ENCODE assay signal across 9 cellular contexts in genomic region chr17:41324180-41325075, GRCh38. TPM values are rescaled to one million over a fixed set of nuclear protein-coding genes. Genes with fewer than 3 reads are reported as not detected.
DNase-seq lines count a peak whose midpoint lies in the region; ATAC-seq and TF ChIP-seq lines count a peak whose summit lies in the region.
"Had no signal": no experiment of that assay in that cellular context is flagged by ENCODE, and none has a peak within 500 bp of the region (broad histone marks: within the 10 kb centered on the region; RNA-seq: fewer than 3 reads in every experiment).

No MANE protein-coding gene starts in this region.

- no peak for TF ChIP-seq CTCF in CD8-positive, alpha-beta T cell (IDR thresholded peaks at IDR 0.05)
- TF ChIP-seq CTCF in HCT116 (IDR thresholded peaks at IDR 0.05 in 2 of 3, conservative IDR thresholded peaks at IDR 0.05 in 1 of 3; ENCODE audit: borderline replicate concordance in 1 of 3, insufficient read depth in 1 of 3, low read depth in 2 of 3, low read length in 2 of 3): peak; percentile 49 to 73 (median 49); a peak in 5 of 6 replicates
- TF ChIP-seq CTCF in activated CD8-positive, alpha-beta T cell treated with anti-CD3 and anti-CD28 coated beads for 36 hours (IDR thresholded peaks at IDR 0.05): peak; percentile 25

- H3K36me3 Mint-ChIP-seq in CD8-positive, alpha-beta T cell: no peaks in the 10 kb centered on the region
- no peaks in the 10 kb centered on the region for H3K36me3 Mint-ChIP-seq in activated CD8-positive, alpha-beta T cell treated with anti-CD3 and anti-CD28 coated beads for 36 hours (ENCODE audit: low read depth)
- no peaks in the 10 kb centered on the region for H3K36me3 Mint-ChIP-seq in activated T-cell treated with anti-CD3 and anti-CD28 coated beads, Interleukin-2, amount 50 U/mL, for 24 hours (ENCODE audit: low read depth)

- intact Hi-C loops in CD8-positive, alpha-beta T cell (cut with DNase I, micrococcal nuclease): no loop called here
- intact Hi-C loops in HCT116 (cut with micrococcal nuclease): loop anchor here (2.0 to 10.0 kb wide), 5 partner anchors 172 to 700 kb away; no protein-coding TSS in a partner anchor
- intact Hi-C loops in activated CD8-positive, alpha-beta T cell treated with anti-CD3 and anti-CD28 coated beads for 36 hours (cut with micrococcal nuclease): no loop called here

- no peak for TF ChIP-seq POLR2A in HCT116 (IDR thresholded peaks at IDR 0.05; ENCODE audit: borderline replicate concordance, extremely low read depth, insufficient read depth, insufficient read length)

- peak; percentile 69 for TF ChIP-seq RAD21 in HCT116 (IDR thresholded peaks at IDR 0.05; ENCODE audit: low read depth)

- RAD21 ChIA-PET in HCT116 (lab: Charles Lee; ENCODE audit: low non-redundant PET in 1 of 2, low total read pairs in 2 of 2, uncharacterized antibody in 2 of 2, unreplicated experiment in 2 of 2): no interaction called here

- H3K4me2 ChIP-seq in HCT116 (ENCODE audit: low read length): peak overlapping the region; percentile 43; the same call in 1 of the 2 replicates

- H3K27me3 ChIP-seq in CD8-positive, alpha-beta T cell (ENCODE audit: insufficient read depth, low read length): no peaks in the 10 kb centered on the region
- H3K27me3 ChIP-seq in HCT116 (ENCODE audit: insufficient read depth, low read length): no peaks in the 10 kb centered on the region

- H3K4me1 ChIP-seq in CD8-positive, alpha-beta T cell (ENCODE audit: insufficient read depth, low read length): peaks cover 69% of the 10 kb centered on the region
- peaks cover 6 to 26% of the 10 kb centered on the region in 2 experiments; a peak in 3 of 4 replicates for H3K4me1 ChIP-seq in HCT116 (ENCODE audit: control insufficient read depth in 1 of 2, insufficient read depth in 2 of 2, low read length in 2 of 2)

- H4K20me1 ChIP-seq in HCT116 (ENCODE audit: insufficient read depth): no peaks in the 10 kb centered on the region

- H3K79me2 ChIP-seq in HCT116 (ENCODE audit: insufficient read depth, low read length): no peaks in the 10 kb centered on the region

- no peak overlapping the region for H2AFZ ChIP-seq in HCT116 (ENCODE audit: low read depth, low read length, poor library complexity, severe bottlenecking)

- BruUV-seq in HCT116 (replicated peaks; lab: Mats Ljungman, UMichigan): no TSS peak

- POLR2A ChIA-PET in CD8-positive, alpha-beta T cell (lab: Charles Lee): interaction anchor here (0.9 kb wide), 1 partner anchor 191 kb away, joined by 5 read pairs; no protein-coding TSS in a partner anchor
- POLR2A ChIA-PET in HCT116 (lab: Charles Lee): no interaction called here
- POLR2A ChIA-PET in activated CD8-positive, alpha-beta T cell treated with anti-CD3 and anti-CD28 coated beads for 36 hours (lab: Charles Lee): interaction anchor here (0.6 to 0.9 kb wide), 2 partner anchors 23 to 32 kb away, joined by 3 read pairs; no protein-coding TSS in a partner anchor

- no peak overlapping the region for H3K4me3 Mint-ChIP-seq in CD8-positive, alpha-beta T cell
- no peak overlapping the region for H3K4me3 Mint-ChIP-seq in activated CD8-positive, alpha-beta T cell treated with anti-CD3 and anti-CD28 coated beads for 36 hours
- H3K4me3 Mint-ChIP-seq in activated T-cell treated with anti-CD3 and anti-CD28 coated beads, Interleukin-2, amount 50 U/mL, for 24 hours: no peak overlapping the region
- H3K4me3 Mint-ChIP-seq: nephron had no signal

- H3K27ac Mint-ChIP-seq in CD8-positive, alpha-beta T cell: peak overlapping the region; percentile 49
- H3K27ac Mint-ChIP-seq in activated CD8-positive, alpha-beta T cell treated with anti-CD3 and anti-CD28 coated beads for 36 hours: no peak overlapping the region
- no peak overlapping the region for H3K27ac Mint-ChIP-seq in activated T-cell treated with anti-CD3 and anti-CD28 coated beads, Interleukin-2, amount 50 U/mL, for 24 hours
- H3K27ac Mint-ChIP-seq: nephron had no signal

- no peaks in the 10 kb centered on the region for H3K9me2 ChIP-seq in HCT116 (ENCODE audit: insufficient read depth)

- no peak for ATAC-seq in CD8-positive, alpha-beta T cell
- peak; percentile 83 for ATAC-seq in HCT116
- peak; percentile 60 for ATAC-seq in activated CD8-positive, alpha-beta T cell treated with anti-CD3 and anti-CD28 coated beads for 36 hours
- ATAC-seq in left lobe of liver: peak; percentile 56
- no peak for ATAC-seq in GM19035 (IDR thresholded peaks at IDR 0.05; ENCODE audit: unreplicated experiment)
- no peak for ATAC-seq in GM18502 (IDR thresholded peaks at IDR 0.05; ENCODE audit: poor library complexity, unreplicated experiment)

- H3K4me1 Mint-ChIP-seq in CD8-positive, alpha-beta T cell (ENCODE audit: low read depth): peaks cover 55% of the 10 kb centered on the region
- H3K4me1 Mint-ChIP-seq in activated CD8-positive, alpha-beta T cell treated with anti-CD3 and anti-CD28 coated beads for 36 hours (ENCODE audit: low read depth): peaks cover 21% of the 10 kb centered on the region
- peaks cover 29% of the 10 kb centered on the region for H3K4me1 Mint-ChIP-seq in activated T-cell treated with anti-CD3 and anti-CD28 coated beads, Interleukin-2, amount 50 U/mL, for 24 hours (ENCODE audit: low read depth)

- H3K36me3 ChIP-seq in CD8-positive, alpha-beta T cell (ENCODE audit: insufficient read depth, low read length): no peaks in the 10 kb centered on the region
- peaks cover 0 to 7% of the 10 kb centered on the region in 2 experiments; a peak in 1 of 4 replicates for H3K36me3 ChIP-seq in HCT116 (ENCODE audit: control insufficient read depth in 1 of 2, insufficient read depth in 2 of 2, low read length in 2 of 2)

- H3K9me3 Mint-ChIP-seq in CD8-positive, alpha-beta T cell: peaks cover 3% of the 10 kb centered on the region
- H3K9me3 Mint-ChIP-seq in activated CD8-positive, alpha-beta T cell treated with anti-CD3 and anti-CD28 coated beads for 36 hours: peaks cover 11% of the 10 kb centered on the region
- H3K9me3 Mint-ChIP-seq in activated T-cell treated with anti-CD3 and anti-CD28 coated beads, Interleukin-2, amount 50 U/mL, for 24 hours: peaks cover 10% of the 10 kb centered on the region

- H3K4me3 ChIP-seq in CD8-positive, alpha-beta T cell (ENCODE audit: low read depth, low read length): no peak overlapping the region
- no peak overlapping the region for H3K4me3 ChIP-seq in HCT116 (replicated peaks in 1 of 2; ENCODE audit: low read depth in 1 of 2, low read length in 2 of 2)

- CTCF ChIA-PET in CD8-positive, alpha-beta T cell (lab: Charles Lee): interaction anchor here (0.9 to 4.1 kb wide), 4 partner anchors 8 to 324 kb away, joined by 3 to 41 read pairs (median 3); no protein-coding TSS in a partner anchor
- CTCF ChIA-PET in HCT116 (lab: Charles Lee): interaction anchor here (1.2 to 2.9 kb wide), 3 partner anchors 10 to 468 kb away, joined by 3 to 15 read pairs (median 14); no protein-coding TSS in a partner anchor
- CTCF ChIA-PET in activated CD8-positive, alpha-beta T cell treated with anti-CD3 and anti-CD28 coated beads for 36 hours (lab: Charles Lee): no interaction called here

- DNase-seq in CD8-positive, alpha-beta T cell: peak in 3 of 7 experiments; percentile 20 to 29 (median 22)
- DNase-seq in HCT116 (ENCODE audit: low read depth, low spot score) (peak; percentile 28), left lobe of liver (ENCODE audit: low spot score) (no peak), NCI-H1436 treated with DMSO at 0.1 percent for 48 hours (lab: John Stamatoyannopoulos, UW) (no peak)
- DNase-seq in activated CD8-positive, alpha-beta T cell treated with anti-CD3 and anti-CD28 coated beads for 36 hours: peak; percentile 34
- DNase-seq in activated T-cell treated with anti-CD3 and anti-CD28 coated beads, Interleukin-2, amount 50 U/mL, for 24 hours: no peak

- no peak overlapping the region for H3K9ac ChIP-seq in HCT116 (ENCODE audit: low read length)

- no peaks in the 10 kb centered on the region for H3K27me3 Mint-ChIP-seq in CD8-positive, alpha-beta T cell (ENCODE audit: low read depth)
- H3K27me3 Mint-ChIP-seq in activated CD8-positive, alpha-beta T cell treated with anti-CD3 and anti-CD28 coated beads for 36 hours: no peaks in the 10 kb centered on the region
- H3K27me3 Mint-ChIP-seq in activated T-cell treated with anti-CD3 and anti-CD28 coated beads, Interleukin-2, amount 50 U/mL, for 24 hours: no peaks in the 10 kb centered on the region

- no peak overlapping the region for H3K27ac ChIP-seq in CD8-positive, alpha-beta T cell (ENCODE audit: low read depth, low read length)
- H3K27ac ChIP-seq in HCT116 (ENCODE audit: low read depth, low read length): peak overlapping the region; percentile 58; the same call in 1 of the 2 replicates

- no peaks in the 10 kb centered on the region for H3K9me3 ChIP-seq in CD8-positive, alpha-beta T cell (ENCODE audit: low read length)
- H3K9me3 ChIP-seq in HCT116 (ENCODE audit: control insufficient read depth in 1 of 2, insufficient read depth in 1 of 2, low read depth in 1 of 2, low read length in 2 of 2): peaks cover 3 to 20% of the 10 kb centered on the region in 2 experiments; a peak in 1 of 4 replicates

TF ChIP-seq in HCT116, 20 proteins besides CTCF, POLR2A, EP300 and RAD21:
- TF ChIP-seq MAX (IDR thresholded peaks at IDR 0.05): no peak
- TF ChIP-seq POLR2AphosphoS5 (IDR thresholded peaks at IDR 0.05; ENCODE audit: low read depth, low read length): 0 out of 2 replicates have a peak, but pooled peaks have one; percentile 17

RNA-seq across cellular contexts. Expression of gene KRTAP17-1, which starts 8.9 kb away (rescaled TPM):
- total RNA-seq in CD8-positive, alpha-beta T cell: not detected
- not detected for total RNA-seq in HCT116 (2021; ENCODE audit: unreplicated experiment)
- polyA plus RNA-seq in HCT116 (2012): not detected in 2 replicates
- total RNA-seq in activated CD8-positive, alpha-beta T cell treated with anti-CD3 and anti-CD28 coated beads for 36 hours: not detected
- not detected for total RNA-seq in left lobe of liver

RNA-seq across cellular contexts. Expression of gene KRTAP16-1, which starts 15.3 kb away (rescaled TPM):
- 1 to 10 TPM in 1 of 2 experiments, under 1 TPM in 1; 1.00 to 1.1 TPM for total RNA-seq in CD8-positive, alpha-beta T cell
- total RNA-seq in HCT116 (2021; ENCODE audit: unreplicated experiment): not detected
- not detected in 2 replicates for polyA plus RNA-seq in HCT116 (2012)
- not detected for total RNA-seq in activated CD8-positive, alpha-beta T cell treated with anti-CD3 and anti-CD28 coated beads for 36 hours
- total RNA-seq in left lobe of liver: not detected

RNA-seq across cellular contexts. Expression of gene KRTAP29-1, which starts 21.8 kb away (rescaled TPM):
- not detected for total RNA-seq in CD8-positive, alpha-beta T cell
- total RNA-seq in HCT116 (2021; ENCODE audit: unreplicated experiment): 0.22 TPM
- not detected in 2 replicates for polyA plus RNA-seq in HCT116 (2012)
- not detected for total RNA-seq in activated CD8-positive, alpha-beta T cell treated with anti-CD3 and anti-CD28 coated beads for 36 hours
- not detected for total RNA-seq in left lobe of liver

RNA-seq across cellular contexts. Expression of gene KRT33A, which starts 26.2 kb away (rescaled TPM):
- not detected for total RNA-seq in CD8-positive, alpha-beta T cell
- total RNA-seq in HCT116 (2021; ENCODE audit: unreplicated experiment): not detected
- not detected in 2 replicates for polyA plus RNA-seq in HCT116 (2012)
- total RNA-seq in activated CD8-positive, alpha-beta T cell treated with anti-CD3 and anti-CD28 coated beads for 36 hours: not detected
- total RNA-seq in left lobe of liver: not detected

RNA-seq across cellular contexts. Expression of gene KRT33B, which starts 45.2 kb away (rescaled TPM):
- not detected for total RNA-seq in CD8-positive, alpha-beta T cell
- total RNA-seq in HCT116 (2021; ENCODE audit: unreplicated experiment): not detected
- polyA plus RNA-seq in HCT116 (2012): 0.06 TPM in 1 of 2 replicates, not detected in the other
- total RNA-seq in activated CD8-positive, alpha-beta T cell treated with anti-CD3 and anti-CD28 coated beads for 36 hours: not detected
- total RNA-seq in left lobe of liver: not detected

Comparison
In these comparisons a context has a peak if more than half of its experiments do, and no peak if none do; other contexts are left out.
1. ATAC-seq: peak in HCT116 (single experiment), activated CD8-positive, alpha-beta T cell treated with anti-CD3 and anti-CD28 coated beads for 36 hours (single experiment) and left lobe of liver (single experiment); none in CD8-positive, alpha-beta T cell (single experiment), GM19035 (single experiment) and GM18502 (single experiment).
2. DNase-seq: peak in HCT116 (single experiment) and activated CD8-positive, alpha-beta T cell treated with anti-CD3 and anti-CD28 coated beads for 36 hours (single experiment); none in left lobe of liver (single experiment), NCI-H1436 treated with DMSO at 0.1 percent for 48 hours (single experiment) and activated T-cell treated with anti-CD3 and anti-CD28 coated beads, Interleukin-2, amount 50 U/mL, for 24 hours (single experiment).